ENCODE assay signal across 17 cellular contexts in genomic region chr6:167445568-167445967, GRCh38.
A peak's percentile ranks its signal among the peaks of the same experiment; 100 is the strongest.
DNase-seq lines count a peak whose midpoint lies in the region; ATAC-seq, FAIRE-seq and TF ChIP-seq lines count a peak whose summit lies in the region.
"Had no signal": no experiment of that assay in that cellular context is flagged by ENCODE, and none has a peak within 500 bp of the region (broad histone marks: within the 10 kb centered on the region; RNA-seq: fewer than 3 reads in every experiment).

No MANE protein-coding gene starts in this region.

- H3K4me1 ChIP-seq in right atrium auricular region: no peaks in the 10 kb centered on the region
- peaks cover 0 to 15% (median 5%) of the 10 kb centered on the region in 9 donors for H3K4me1 ChIP-seq in heart right ventricle
- H3K4me1 ChIP-seq in neuronal stem cell (ENCODE audit: control insufficient read depth in 2 of 2, insufficient read depth in 1 of 2, low read depth in 1 of 2, low read length in 2 of 2): peaks cover 18 to 21% of the 10 kb centered on the region in 2 donors
- H3K4me1 ChIP-seq in colonic mucosa: no peaks in the 10 kb centered on the region
- H3K4me1 ChIP-seq: Caco-2 had no signal

- H3K9ac ChIP-seq in neuronal stem cell (ENCODE audit: low read depth, low read length, poor library complexity) (no peak overlapping the region), colonic mucosa (ENCODE audit: low read depth in 2 of 2, low read length in 2 of 2) (no peak overlapping the region)

- H3K14ac ChIP-seq in neuronal stem cell (ENCODE audit: low read length): peak overlapping the region; percentile 78

- DNase-seq in right atrium auricular region (ENCODE audit: low spot score) (peak; percentile 30), heart right ventricle (no peak), glutamatergic neuron (no peak), neuronal stem cell (ENCODE audit: low spot score) (no peak), urothelium cell line (ENCODE audit: low spot score) (no peak), colonic mucosa (no peak)
- no peak for DNase-seq in natural killer cell treated with Interleukin-12 subunit alpha and Interleukin-12 subunit beta and Interleukin-15 and Interleukin-18, amount 100 ng/mL, for 72 hours (ENCODE audit: low spot score)
- DNase-seq: Caco-2; CD8-positive, alpha-beta memory T cell; DND-41; GDM1; GOT3; HCEC 1CT; HFFc6 had no signal

- peak overlapping the region; percentile 89 for H3K18ac ChIP-seq in neuronal stem cell (ENCODE audit: low read length)

- peak overlapping the region; percentile 65 for H4K91ac ChIP-seq in neuronal stem cell (ENCODE audit: low read depth, low read length, poor library complexity)

- H2AFZ ChIP-seq in neuronal stem cell (ENCODE audit: low read length): no peak overlapping the region

- intact Hi-C loops in heart right ventricle (cut with DNase I): no loop called here
- intact Hi-C loops in colonic mucosa (cut with DNase I): no loop called here

- H3K4me3 Mint-ChIP-seq in glutamatergic neuron (ENCODE audit: unreplicated experiment): peak overlapping the region; percentile 5
- no peak overlapping the region for H3K4me3 Mint-ChIP-seq in natural killer cell treated with Interleukin-12 subunit alpha and Interleukin-12 subunit beta and Interleukin-15 and Interleukin-18, amount 100 ng/mL, for 72 hours
- H3K4me3 Mint-ChIP-seq: CD8-positive, alpha-beta memory T cell; HFFc6 had no signal

- H3K4me1 Mint-ChIP-seq in glutamatergic neuron (ENCODE audit: low read depth, unreplicated experiment): peaks cover 42% of the 10 kb centered on the region
- H3K4me1 Mint-ChIP-seq in natural killer cell treated with Interleukin-12 subunit alpha and Interleukin-12 subunit beta and Interleukin-15 and Interleukin-18, amount 100 ng/mL, for 72 hours (ENCODE audit: low read depth in 2 of 2): no peaks in the 10 kb centered on the region
- H3K4me1 Mint-ChIP-seq: CD8-positive, alpha-beta memory T cell had no signal

- no peak overlapping the region for H3K4me2 ChIP-seq in neuronal stem cell (ENCODE audit: insufficient read depth, low read length, poor library complexity, severe bottlenecking)

- FAIRE-seq in urothelium cell line (lab: Jason Lieb, UNC): no peak
- FAIRE-seq: GM12892, HTR-8/SVneo had no signal

- peak overlapping the region; percentile 95 for H2BK5ac ChIP-seq in neuronal stem cell (ENCODE audit: low read length)

- H3K9me3 Mint-ChIP-seq in glutamatergic neuron (ENCODE audit: unreplicated experiment): peaks cover 7% of the 10 kb centered on the region
- no peaks in the 10 kb centered on the region for H3K9me3 Mint-ChIP-seq in natural killer cell treated with Interleukin-12 subunit alpha and Interleukin-12 subunit beta and Interleukin-15 and Interleukin-18, amount 100 ng/mL, for 72 hours
- H3K9me3 Mint-ChIP-seq: CD8-positive, alpha-beta memory T cell had no signal

- peak overlapping the region; percentile 93 for H2BK12ac ChIP-seq in neuronal stem cell (ENCODE audit: low read length)

- peak overlapping the region; percentile 32 for H3K4ac ChIP-seq in neuronal stem cell (ENCODE audit: low read length)

- no peaks in the 10 kb centered on the region for H3K36me3 Mint-ChIP-seq in glutamatergic neuron (ENCODE audit: unreplicated experiment)
- no peaks in the 10 kb centered on the region for H3K36me3 Mint-ChIP-seq in natural killer cell treated with Interleukin-12 subunit alpha and Interleukin-12 subunit beta and Interleukin-15 and Interleukin-18, amount 100 ng/mL, for 72 hours
- H3K36me3 Mint-ChIP-seq: CD8-positive, alpha-beta memory T cell had no signal

- H3K27me3 Mint-ChIP-seq in glutamatergic neuron (ENCODE audit: unreplicated experiment): no peaks in the 10 kb centered on the region
- H3K27me3 Mint-ChIP-seq in natural killer cell treated with Interleukin-12 subunit alpha and Interleukin-12 subunit beta and Interleukin-15 and Interleukin-18, amount 100 ng/mL, for 72 hours: peaks cover 0 to 6% of the 10 kb centered on the region in 2 donors

- ATAC-seq in heart right ventricle: no peak
- no peak for ATAC-seq in natural killer cell treated with Interleukin-12 subunit alpha and Interleukin-12 subunit beta and Interleukin-15 and Interleukin-18, amount 100 ng/mL, for 72 hours

- H3K27me3 ChIP-seq in right atrium auricular region: no peaks in the 10 kb centered on the region
- no peaks in the 10 kb centered on the region for H3K27me3 ChIP-seq in heart right ventricle
- H3K27me3 ChIP-seq in neuronal stem cell (ENCODE audit: control insufficient read depth in 3 of 3, insufficient read depth in 3 of 3, low read depth in 1 of 3, low read length in 3 of 3): no peaks in the 10 kb centered on the region
- H3K27me3 ChIP-seq in colonic mucosa: no peaks in the 10 kb centered on the region

- H3K27ac ChIP-seq in right atrium auricular region: no peak overlapping the region
- H3K27ac ChIP-seq in heart right ventricle: no peak overlapping the region
- H3K27ac ChIP-seq in neuronal stem cell (replicated peaks; ENCODE audit: low read length): peak overlapping the region; percentile 99
- H3K27ac ChIP-seq in colonic mucosa: no peak overlapping the region
- H3K27ac ChIP-seq: 22Rv1 had no signal

- peak overlapping the region; percentile 46 for H2BK15ac ChIP-seq in neuronal stem cell (ENCODE audit: low read length)

- no peaks in the 10 kb centered on the region for H3K36me3 ChIP-seq in right atrium auricular region
- no peaks in the 10 kb centered on the region for H3K36me3 ChIP-seq in heart right ventricle
- no peaks in the 10 kb centered on the region for H3K36me3 ChIP-seq in neuronal stem cell (replicated peaks in 1 of 2; ENCODE audit: control insufficient read depth in 2 of 2, insufficient read depth in 2 of 2, low read length in 2 of 2)
- H3K36me3 ChIP-seq in colonic mucosa: no peaks in the 10 kb centered on the region

- peak overlapping the region; percentile 83 for H2AK5ac ChIP-seq in neuronal stem cell (ENCODE audit: low read depth, low read length)

- no peak overlapping the region for H3K27ac Mint-ChIP-seq in glutamatergic neuron (ENCODE audit: unreplicated experiment)
- no peak overlapping the region for H3K27ac Mint-ChIP-seq in natural killer cell treated with Interleukin-12 subunit alpha and Interleukin-12 subunit beta and Interleukin-15 and Interleukin-18, amount 100 ng/mL, for 72 hours
- H3K27ac Mint-ChIP-seq: CD8-positive, alpha-beta memory T cell; HFFc6 had no signal

- TF ChIP-seq CTCF in right atrium auricular region (IDR thresholded peaks at IDR 0.05) (no peak), heart right ventricle (IDR thresholded peaks at IDR 0.05) (no peak), glutamatergic neuron (IDR thresholded peaks at IDR 0.05; ENCODE audit: partially characterized antibody, unreplicated experiment) (no peak), colonic mucosa (IDR thresholded peaks at IDR 0.05) (no peak)

- 82 to 88% methylated on average over 7 of the region's 7 CpGs for WGBS in heart right ventricle, 2 donors
- no CpG with 5 or more reads among the region's 7 CpGs for WGBS in neuronal stem cell (ENCODE audit: extremely low coverage in 2 of 2, insufficient read length in 2 of 2, insufficient replicate concordance in 1 of 2), 2 donors

- H4K8ac ChIP-seq in neuronal stem cell (ENCODE audit: low read depth, low read length): no peak overlapping the region

- H3K79me1 ChIP-seq in neuronal stem cell (ENCODE audit: low read depth, low read length): no peaks in the 10 kb centered on the region

- no peaks in the 10 kb centered on the region for H3K9me3 ChIP-seq in right atrium auricular region
- H3K9me3 ChIP-seq in heart right ventricle: peaks cover 0 to 4% (median 0%) of the 10 kb centered on the region in 11 donors
- H3K9me3 ChIP-seq in neuronal stem cell (replicated peaks in 1 of 2; ENCODE audit: control insufficient read depth in 2 of 2, insufficient read depth in 1 of 2, low read depth in 1 of 2, low read length in 2 of 2): peaks cover 0 to 12% of the 10 kb centered on the region in 2 donors
- H3K9me3 ChIP-seq in colonic mucosa: no peaks in the 10 kb centered on the region
- H3K9me3 ChIP-seq: Caco-2 had no signal

- H3K23ac ChIP-seq in neuronal stem cell (ENCODE audit: low read depth, low read length, poor library complexity): no peak overlapping the region

- H2BK120ac ChIP-seq in neuronal stem cell (ENCODE audit: low read depth, low read length): peak overlapping the region; percentile 74

- H3K4me3 ChIP-seq in right atrium auricular region: no peak overlapping the region
- no peak overlapping the region for H3K4me3 ChIP-seq in heart right ventricle
- no peak overlapping the region for H3K4me3 ChIP-seq in neuronal stem cell (ENCODE audit: low read length in 2 of 2)
- no peak overlapping the region for H3K4me3 ChIP-seq in colonic mucosa
